Comparison of ENCODE assay signal across 17 cellular contexts in genomic region chr13:44860427-44860826, GRCh38.
DNase-seq lines count a peak whose midpoint lies in the region; ATAC-seq and TF ChIP-seq lines count a peak whose summit lies in the region.
"Had no signal": no experiment of that assay in that cellular context is flagged by ENCODE, and none has a peak within 500 bp of the region (broad histone marks: within the 10 kb centered on the region; RNA-seq: fewer than 3 reads in every experiment).

No MANE protein-coding gene starts in this region.

- H3K27ac Mint-ChIP-seq in type B pancreatic cell: peak overlapping the region; percentile 27
- H3K27ac Mint-ChIP-seq: B cell; CD4-positive, CD25-positive, alpha-beta regulatory T cell; CD8-positive, alpha-beta T cell; H9 had no signal

- H3K9me3 Mint-ChIP-seq in type B pancreatic cell: peaks cover 9% of the 10 kb centered on the region
- H3K9me3 Mint-ChIP-seq: CD8-positive, alpha-beta T cell; H9 had no signal

- DNase-seq in epithelial cell of esophagus (ENCODE audit: low read depth): peak; percentile 28
- no peak for DNase-seq in mucosa of descending colon
- no peak for DNase-seq in type B pancreatic cell (ENCODE audit: extremely low spot score, unreplicated experiment)
- no peak for DNase-seq in lower lobe of right lung
- no peak for DNase-seq in thyroid gland
- DNase-seq in GM19240 (ENCODE audit: insufficient read length, low spot score): no peak
- DNase-seq: Caco-2; CD4-positive, CD25-positive, alpha-beta regulatory T cell; CD8-positive, alpha-beta T cell; DMS153; DND-41; GM23248; H9 had no signal

- H3K4me1 ChIP-seq in mucosa of descending colon (ENCODE audit: low read depth) (peaks cover 4% of the 10 kb centered on the region), lower lobe of right lung (no peaks in the 10 kb centered on the region), thyroid gland (no peaks in the 10 kb centered on the region)
- H3K4me1 ChIP-seq: BLaER1 had no signal

- H3K4me1 Mint-ChIP-seq in type B pancreatic cell (ENCODE audit: unreplicated experiment): peaks cover 8% of the 10 kb centered on the region
- H3K4me1 Mint-ChIP-seq: B cell, H9 had no signal

- no peak overlapping the region for H3K4me3 Mint-ChIP-seq in type B pancreatic cell
- H3K4me3 Mint-ChIP-seq: B cell; CD4-positive, CD25-positive, alpha-beta regulatory T cell; CD8-positive, alpha-beta T cell; H9 had no signal

- H3K27me3 ChIP-seq in lower lobe of right lung (ENCODE audit: low read depth) (no peaks in the 10 kb centered on the region), thyroid gland (no peaks in the 10 kb centered on the region)
- H3K27me3 ChIP-seq: BLaER1 had no signal

- WGBS in thyroid gland, 2 donors: 67 to 69% methylated on average over 2 of the region's 2 CpGs

- no peak overlapping the region for H3K27ac ChIP-seq in lower lobe of right lung
- H3K27ac ChIP-seq in thyroid gland: no peak overlapping the region
- H3K27ac ChIP-seq: BLaER1, C4-2B, GM23248 had no signal

- no peaks in the 10 kb centered on the region for H3K27me3 Mint-ChIP-seq in type B pancreatic cell

- H3K36me3 ChIP-seq in mucosa of descending colon (ENCODE audit: low read depth) (no peaks in the 10 kb centered on the region), lower lobe of right lung (no peaks in the 10 kb centered on the region), thyroid gland (no peaks in the 10 kb centered on the region)
- H3K36me3 ChIP-seq: BLaER1 had no signal

- H3K4me3 ChIP-seq in epithelial cell of esophagus (ENCODE audit: low read length) (no peak overlapping the region), mucosa of descending colon (no peak overlapping the region), lower lobe of right lung (no peak overlapping the region), thyroid gland (replicated peaks in 1 of 3) (no peak overlapping the region)
- H3K4me3 ChIP-seq: BLaER1, GM23248 had no signal

- TF ChIP-seq CTCF in epithelial cell of esophagus (IDR thresholded peaks at IDR 0.05; ENCODE audit: insufficient read depth, low read depth, low read length, missing control alignments) (no peak), mucosa of descending colon (IDR thresholded peaks at IDR 0.05) (no peak), type B pancreatic cell (conservative IDR thresholded peaks at IDR 0.05) (no peak), lower lobe of right lung (IDR thresholded peaks at IDR 0.05) (no peak), thyroid gland (IDR thresholded peaks at IDR 0.05) (no peak)

- peak; percentile 79 for ATAC-seq in mucosa of descending colon
- no peak for ATAC-seq in lower lobe of right lung
- ATAC-seq: CD8-positive, alpha-beta T cell; HCT116 had no signal

- H3K9me3 ChIP-seq in mucosa of descending colon (no peaks in the 10 kb centered on the region), lower lobe of right lung (no peaks in the 10 kb centered on the region), thyroid gland (no peaks in the 10 kb centered on the region)
- H3K9me3 ChIP-seq: BLaER1, Caco-2 had no signal

- TF ChIP-seq POLR2A in thyroid gland (IDR thresholded peaks at IDR 0.05): no peak

- no peaks in the 10 kb centered on the region for H3K36me3 Mint-ChIP-seq in type B pancreatic cell
- H3K36me3 Mint-ChIP-seq: CD4-positive, CD25-positive, alpha-beta regulatory T cell; CD8-positive, alpha-beta T cell had no signal

- intact Hi-C loops in mucosa of descending colon (cut with DNase I, micrococcal nuclease) (no loop called here), lower lobe of right lung (cut with DNase I) (no loop called here), thyroid gland (cut with DNase I) (no loop called here)
